Comparison of ENCODE assay signal across 19 cellular contexts in genomic region chr22:34036936-34037335, GRCh38.
"Had no signal": no experiment of that assay in that cellular context is flagged by ENCODE, and none has a peak within 500 bp of the region (broad histone marks: within the 10 kb centered on the region; RNA-seq: fewer than 3 reads in every experiment).

No MANE protein-coding gene starts in this region.

- H3K4me3 ChIP-seq: testis, upper lobe of right lung had no signal

- H3K27me3 ChIP-seq: brain microvascular endothelial cell, testis, upper lobe of right lung had no signal

- H3K27ac ChIP-seq: brain microvascular endothelial cell, testis, upper lobe of right lung had no signal

- ATAC-seq: activated CD8-positive, alpha-beta memory T cell treated with anti-CD3 and anti-CD28 coated beads, Interleukin-2, amount 10 ng/mL, durations not matched to agents 7 days and 5 days; activated naive CD4-positive, alpha-beta T cell treated with anti-CD3 and anti-CD28 coated beads, Interleukin-2, amount 50 U/mL, for 72 hours; effector memory CD8-positive, alpha-beta T cell; left cardiac atrium; natural killer cell treated with Interleukin-12 subunit alpha and Interleukin-12 subunit beta and Interleukin-15 and Interleukin-18, amount 100 ng/mL, for 72 hours; stimulated activated naive CD8-positive, alpha-beta T cell treated with anti-CD3 and anti-CD28 coated beads, Interleukin-15, amount 100 ng/mL, for 72 hours; upper lobe of right lung had no signal

- H3K9me3 ChIP-seq: testis, upper lobe of right lung had no signal

- H3K4me1 ChIP-seq: testis, upper lobe of right lung had no signal

- DNase-seq: activated CD4-positive, alpha-beta T cell treated with anti-CD3 and anti-CD28 coated beads, Interleukin-2, amount 50 U/mL, for 48 hours; activated CD4-positive, CD25-positive, alpha-beta regulatory T cell treated with anti-CD3 and anti-CD28 coated beads, Interleukin-2, amount 50 U/mL, for 72 hours; activated CD8-positive, alpha-beta memory T cell treated with anti-CD3 and anti-CD28 coated beads, Interleukin-2, amount 10 ng/mL, durations not matched to agents 7 days and 5 days; activated effector memory CD4-positive, alpha-beta T cell treated with anti-CD3 and anti-CD28 coated beads, Interleukin-2, amount 50 U/mL, for 16 hours; activated T-cell treated with anti-CD3 and anti-CD28 coated beads, Interleukin-2, amount 50 U/mL, for 24 hours; amygdala; brain microvascular endothelial cell; cerebellar nuclear complex; effector memory CD8-positive, alpha-beta T cell; hippocampal formation; immature natural killer cell; left cardiac atrium; mammary epithelial cell; stimulated activated CD4-positive, alpha-beta T cell treated with anti-CD3 and anti-CD28 coated beads, Interleukin-4, amount 100 ng/mL, for 24 hours; stimulated activated naive CD8-positive, alpha-beta T cell treated with anti-CD3 and anti-CD28 coated beads, Interleukin-15, amount 100 ng/mL, for 72 hours; testis; upper lobe of right lung had no signal

- H3K36me3 ChIP-seq: brain microvascular endothelial cell, upper lobe of right lung had no signal
